In the genomic region with DNA sequence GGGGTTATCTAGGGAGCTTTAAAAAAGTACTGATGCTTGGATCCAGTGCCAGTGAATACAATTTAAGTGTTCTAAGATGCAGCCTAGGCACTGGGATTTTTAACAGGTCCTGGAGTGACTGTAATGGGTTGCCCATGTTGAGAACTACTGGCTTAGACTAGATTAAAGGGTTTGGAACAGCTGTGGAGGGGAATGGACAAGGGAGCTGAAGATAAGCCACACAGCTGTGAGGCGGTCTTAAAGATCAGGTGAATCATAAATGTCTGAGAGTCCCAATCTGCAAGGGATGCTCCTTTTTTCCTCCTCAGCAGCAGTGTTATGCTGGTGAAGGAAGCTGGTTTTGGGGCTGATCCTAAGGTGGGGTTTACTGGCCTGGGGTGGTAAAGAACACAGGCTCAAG, we compare ENCODE assay signal across 1 cellular context.
TF ChIP-seq lines count a peak whose summit lies in the region.

No MANE protein-coding gene starts in this region.

TF ChIP-seq in IMR-90, 13 proteins besides CTCF, POLR2A, EP300 and RAD21 (continued from another document):
- TF ChIP-seq ELK1 (IDR thresholded peaks at IDR 0.05; ENCODE audit: borderline replicate concordance, low read depth, low read length) = no peak
- TF ChIP-seq CHD1 (IDR thresholded peaks at IDR 0.05; ENCODE audit: low read depth, low read length) = no peak
- TF ChIP-seq FOS (IDR thresholded peaks at IDR 0.05; ENCODE audit: low read depth, low read length) = no peak
- TF ChIP-seq MAFK (IDR thresholded peaks at IDR 0.05; ENCODE audit: low read depth, low read length) = no peak
- no peak for TF ChIP-seq RFX5 (IDR thresholded peaks at IDR 0.05; ENCODE audit: low read depth, low read length)
- TF ChIP-seq MAZ (IDR thresholded peaks at IDR 0.05; ENCODE audit: borderline replicate concordance, low read depth, low read length) = no peak
- TF ChIP-seq, protein P1, sequence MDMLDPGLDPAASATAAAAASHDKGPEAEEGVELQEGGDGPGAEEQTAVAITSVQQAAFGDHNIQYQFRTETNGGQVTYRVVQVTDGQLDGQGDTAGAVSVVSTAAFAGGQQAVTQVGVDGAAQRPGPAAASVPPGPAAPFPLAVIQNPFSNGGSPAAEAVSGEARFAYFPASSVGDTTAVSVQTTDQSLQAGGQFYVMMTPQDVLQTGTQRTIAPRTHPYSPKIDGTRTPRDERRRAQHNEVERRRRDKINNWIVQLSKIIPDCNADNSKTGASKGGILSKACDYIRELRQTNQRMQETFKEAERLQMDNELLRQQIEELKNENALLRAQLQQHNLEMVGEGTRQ (IDR thresholded peaks at IDR 0.05; ENCODE audit: low read depth, low read length) = no peak
- TF ChIP-seq BHLHE40 (IDR thresholded peaks at IDR 0.05; ENCODE audit: low read depth, low read length) = no peak
- TF ChIP-seq RCOR1 (IDR thresholded peaks at IDR 0.05; ENCODE audit: insufficient replicate concordance, low read length) = no peak
- TF ChIP-seq SMC3 (IDR thresholded peaks at IDR 0.05; ENCODE audit: low read depth, low read length) = no peak
- no peak for TF ChIP-seq MXI1 (IDR thresholded peaks at IDR 0.05; ENCODE audit: borderline replicate concordance, low read depth, low read length)
TF ChIP-seq in IMR-90: peak in this region for 0.
